1 cellular context compared by ENCODE assay signal in genomic region chr7:73613954-73614735, GRCh38.
TF ChIP-seq lines count a peak whose summit lies in the region.

No MANE protein-coding gene starts in this region.

TF ChIP-seq in H1, 55 proteins besides CTCF, POLR2A, EP300 and RAD21:
- TF ChIP-seq CBX8 (IDR thresholded peaks at IDR 0.05; ENCODE audit: borderline replicate concordance, low read depth, low read length) (no peak), YY1 (IDR thresholded peaks at IDR 0.05; ENCODE audit: low read depth, low read length) (no peak), KDM4A (IDR thresholded peaks at IDR 0.05; ENCODE audit: low read depth, low read length, severe bottlenecking) (no peak), BACH1 (IDR thresholded peaks at IDR 0.05; ENCODE audit: low read length) (no peak)
